Comparison of ENCODE assay signal across 11 cellular contexts in the genomic region with DNA sequence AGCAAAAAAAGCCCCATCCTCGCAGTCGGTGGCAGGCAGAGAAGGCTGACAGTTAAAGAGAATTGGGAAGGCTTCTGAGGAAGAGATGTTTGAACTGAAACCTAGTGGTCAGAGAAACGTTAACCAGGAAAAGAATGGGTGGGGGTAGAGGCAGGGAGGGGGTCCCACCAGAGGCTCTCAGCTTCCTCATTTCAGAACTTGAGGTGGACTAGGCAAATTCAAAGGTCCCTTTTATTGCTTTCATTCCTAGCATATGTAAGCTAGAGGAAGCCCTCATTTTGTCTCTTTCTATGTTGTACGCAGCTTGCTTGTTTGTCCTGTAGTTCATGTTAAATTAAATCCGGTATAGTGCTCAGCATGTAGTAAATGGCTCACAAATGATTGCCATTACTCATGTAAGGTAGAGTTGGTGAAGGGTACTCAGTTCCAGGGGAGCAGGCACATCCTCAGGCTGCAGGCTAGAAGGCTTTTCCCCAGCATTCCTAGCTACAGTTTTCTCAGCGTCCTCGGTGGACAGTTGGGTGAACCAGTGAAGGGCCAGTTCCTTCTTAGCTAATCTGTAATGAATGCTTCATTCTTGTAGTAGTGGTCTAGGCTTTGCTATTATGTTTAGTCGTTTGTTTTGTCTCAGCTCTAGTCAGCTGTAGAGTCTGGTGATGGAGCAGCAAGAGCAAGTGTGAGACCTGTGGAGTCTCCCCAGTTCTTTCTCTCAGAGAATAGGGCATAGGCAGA. TPM values are rescaled to one million over a fixed set of nuclear protein-coding genes. Genes with fewer than 3 reads are reported as not detected.
DNase-seq lines count a peak whose midpoint lies in the region; ATAC-seq and TF ChIP-seq lines count a peak whose summit lies in the region.
"Had no signal": no experiment of that assay in that cellular context is flagged by ENCODE, and none has a peak within 500 bp of the region (broad histone marks: within the 10 kb centered on the region; RNA-seq: fewer than 3 reads in every experiment).

No MANE protein-coding gene starts in this region.

- no peak overlapping the region for H3K4me2 ChIP-seq in H9 (ENCODE audit: insufficient read depth, insufficient read length, low read length)

- H3K23me2 ChIP-seq in H9 (ENCODE audit: insufficient read length, low read depth, low read length, poor library complexity, severe bottlenecking), result no peaks in the 10 kb centered on the region

- TF ChIP-seq CTCF in H9 (conservative IDR thresholded peaks at IDR 0.05), result no peak

- no peak overlapping the region for H2BK120ac ChIP-seq in H9 (ENCODE audit: low read depth, low read length, poor library complexity, severe bottlenecking)

- H2AK5ac ChIP-seq in H9 (ENCODE audit: insufficient read length, low read length), result no peak overlapping the region

- H2BK20ac ChIP-seq in H9 (ENCODE audit: low read depth, low read length, poor library complexity, severe bottlenecking), result no peak overlapping the region

- DNase-seq in activated CD8-positive, alpha-beta memory T cell treated with anti-CD3 and anti-CD28 coated beads, Interleukin-2, amount 10 ng/mL, durations not matched to agents 7 days and 5 days, result no peak
- no peak for DNase-seq in activated CD8-positive, alpha-beta memory T cell treated with anti-CD3 and anti-CD28 coated beads for 24 hours
- DNase-seq in T-helper 17 cell, result no peak
- no peak for DNase-seq in stimulated activated naive CD8-positive, alpha-beta T cell treated with anti-CD3 and anti-CD28 coated beads, Interleukin-15, amount 100 ng/mL, for 72 hours
- DNase-seq in T-cell, result no peak
- no peak for DNase-seq in H9
- no peak for DNase-seq in LoVo (ENCODE audit: low spot score)
- DNase-seq: cerebellar nuclear complex, NCI-H2107, occipital lobe had no signal

- no peaks in the 10 kb centered on the region for H3K27me3 ChIP-seq in H9 (ENCODE audit: insufficient read depth, low read length)

- no peak overlapping the region for H3K18ac ChIP-seq in H9 (ENCODE audit: insufficient read length, low read depth, low read length)

- no peak overlapping the region for H2BK5ac ChIP-seq in H9 (ENCODE audit: insufficient read length, low read length)

- CTCF ChIA-PET in activated CD8-positive, alpha-beta memory T cell treated with anti-CD3 and anti-CD28 coated beads, Interleukin-2, amount 10 ng/mL, durations not matched to agents 7 days and 5 days (lab: Charles Lee), result interaction anchor here (0.7 to 2.2 kb wide), 9 partner anchors 10 to 1001 kb away, joined by 3 to 7 read pairs (median 4); no protein-coding TSS in a partner anchor
- CTCF ChIA-PET in T-cell (lab: Charles Lee), result interaction anchor here in 1 of 2 donors (0.6 kb wide), 1 partner anchor 69 kb away, joined by 4 read pairs; no protein-coding TSS in a partner anchor

- peaks cover 7% of the 10 kb centered on the region for H3K36me3 Mint-ChIP-seq in activated CD8-positive, alpha-beta memory T cell treated with anti-CD3 and anti-CD28 coated beads, Interleukin-2, amount 10 ng/mL, durations not matched to agents 7 days and 5 days
- H3K36me3 Mint-ChIP-seq in T-helper 17 cell (ENCODE audit: low read depth), result no peaks in the 10 kb centered on the region
- H3K36me3 Mint-ChIP-seq in T-cell, result peaks cover 4% of the 10 kb centered on the region
- H3K36me3 Mint-ChIP-seq in H9 (ENCODE audit: insufficient read depth in 1 of 3, low read depth in 3 of 3), result peaks cover 0 to 2% (median 0%) of the 10 kb centered on the region in 3 experiments; a peak in 1 of 7 replicates

- no peak overlapping the region for H3K4ac ChIP-seq in H9 (ENCODE audit: low read depth, low read length)

- no peak overlapping the region for H2AFZ ChIP-seq in H9 (ENCODE audit: low read length)

- H3K14ac ChIP-seq in H9 (ENCODE audit: insufficient read depth, low read length), result no peak overlapping the region

- H3K4me3 Mint-ChIP-seq in activated CD8-positive, alpha-beta memory T cell treated with anti-CD3 and anti-CD28 coated beads, Interleukin-2, amount 10 ng/mL, durations not matched to agents 7 days and 5 days, result peak overlapping the region; percentile 1
- H3K4me3 Mint-ChIP-seq in T-helper 17 cell (peak overlapping the region; percentile 55), T-cell (no peak overlapping the region), H9 (no peak overlapping the region)
- H3K4me3 Mint-ChIP-seq in stimulated activated naive CD8-positive, alpha-beta T cell treated with anti-CD3 and anti-CD28 coated beads, Interleukin-15, amount 100 ng/mL, for 72 hours, result peak overlapping the region; percentile 8 to 43

- no peak overlapping the region for H3K27ac ChIP-seq in H9 (ENCODE audit: insufficient read length, low read depth, low read length)

- no peak overlapping the region for H3K23ac ChIP-seq in H9 (ENCODE audit: insufficient read length, low read depth, low read length)

- POLR2A ChIA-PET in T-cell (lab: Charles Lee), result no interaction called here

- H3K79me2 ChIP-seq in H9 (ENCODE audit: insufficient read depth, low read length), result no peaks in the 10 kb centered on the region; the same call in 1 of the 2 replicates

- H3K27me3 Mint-ChIP-seq in activated CD8-positive, alpha-beta memory T cell treated with anti-CD3 and anti-CD28 coated beads, Interleukin-2, amount 10 ng/mL, durations not matched to agents 7 days and 5 days, result no peaks in the 10 kb centered on the region
- H3K27me3 Mint-ChIP-seq in T-helper 17 cell (no peaks in the 10 kb centered on the region), T-cell (no peaks in the 10 kb centered on the region), H9 (ENCODE audit: low read depth) (peaks cover 2% of the 10 kb centered on the region; the same call in 1 of the 2 replicates)
- H3K27me3 Mint-ChIP-seq in stimulated activated naive CD8-positive, alpha-beta T cell treated with anti-CD3 and anti-CD28 coated beads, Interleukin-15, amount 100 ng/mL, for 72 hours, result no peaks in the 10 kb centered on the region

- peak overlapping the region; percentile 52 for H3K27ac Mint-ChIP-seq in activated CD8-positive, alpha-beta memory T cell treated with anti-CD3 and anti-CD28 coated beads, Interleukin-2, amount 10 ng/mL, durations not matched to agents 7 days and 5 days
- H3K27ac Mint-ChIP-seq in T-helper 17 cell, result no peak overlapping the region
- H3K27ac Mint-ChIP-seq in stimulated activated naive CD8-positive, alpha-beta T cell treated with anti-CD3 and anti-CD28 coated beads, Interleukin-15, amount 100 ng/mL, for 72 hours, result peak overlapping the region; percentile 48 to 77
- peak overlapping the region in 1 of 2 donors; percentile 56 for H3K27ac Mint-ChIP-seq in T-cell
- peak overlapping the region in 1 of 3 experiments; percentile 76; a peak in 3 of 7 replicates for H3K27ac Mint-ChIP-seq in H9

- H4K91ac ChIP-seq in H9 (ENCODE audit: insufficient read length, low read depth, low read length), result no peak overlapping the region

- H2BK15ac ChIP-seq in H9 (ENCODE audit: low read depth, low read length), result no peak overlapping the region

- no peak overlapping the region for H3K56ac ChIP-seq in H9 (ENCODE audit: insufficient read length, low read depth, low read length)

- no peak overlapping the region for H4K5ac ChIP-seq in H9 (ENCODE audit: insufficient read length, low read depth, low read length)

- no peaks in the 10 kb centered on the region for H3K9me3 Mint-ChIP-seq in activated CD8-positive, alpha-beta memory T cell treated with anti-CD3 and anti-CD28 coated beads, Interleukin-2, amount 10 ng/mL, durations not matched to agents 7 days and 5 days (ENCODE audit: low read depth)
- no peaks in the 10 kb centered on the region for H3K9me3 Mint-ChIP-seq in stimulated activated naive CD8-positive, alpha-beta T cell treated with anti-CD3 and anti-CD28 coated beads, Interleukin-15, amount 100 ng/mL, for 72 hours
- H3K9me3 Mint-ChIP-seq in T-cell, result no peaks in the 10 kb centered on the region
- peaks cover 2 to 3% of the 10 kb centered on the region in 2 experiments; a peak in 2 of 5 replicates for H3K9me3 Mint-ChIP-seq in H9

- no CpG with 5 or more reads among the region's 8 CpGs for WGBS in H9 (ENCODE audit: extremely low coverage, insufficient read length, low lambda C conversion rate)

- no peaks in the 10 kb centered on the region for H4K20me1 ChIP-seq in H9 (ENCODE audit: control insufficient read depth, insufficient read depth, insufficient read length)

- H3K9me3 ChIP-seq in T-helper 17 cell (ENCODE audit: control insufficient read depth, low read length, poor library complexity, severe bottlenecking) (no peaks in the 10 kb centered on the region), H9 (ENCODE audit: control insufficient read depth, low read depth, low read length) (no peaks in the 10 kb centered on the region)

- no peaks in the 10 kb centered on the region for H3K79me1 ChIP-seq in H9 (ENCODE audit: insufficient read depth, low read depth, low read length, poor library complexity, severe bottlenecking)

- no peak overlapping the region for H3K9ac ChIP-seq in H9 (ENCODE audit: extremely low read depth, insufficient read length, low read length)

- no peak overlapping the region for H2BK12ac ChIP-seq in H9 (ENCODE audit: insufficient read length, low read depth, low read length)

- H3K4me1 ChIP-seq in H9 (ENCODE audit: insufficient read depth, low read length), result no peaks in the 10 kb centered on the region

- peaks cover 24% of the 10 kb centered on the region for H3K4me1 Mint-ChIP-seq in activated CD8-positive, alpha-beta memory T cell treated with anti-CD3 and anti-CD28 coated beads, Interleukin-2, amount 10 ng/mL, durations not matched to agents 7 days and 5 days
- H3K4me1 Mint-ChIP-seq in T-helper 17 cell, result peaks cover 20% of the 10 kb centered on the region
- peaks cover 19% of the 10 kb centered on the region for H3K4me1 Mint-ChIP-seq in stimulated activated naive CD8-positive, alpha-beta T cell treated with anti-CD3 and anti-CD28 coated beads, Interleukin-15, amount 100 ng/mL, for 72 hours
- H3K4me1 Mint-ChIP-seq in T-cell, result peaks cover 11 to 26% (median 19%) of the 10 kb centered on the region in 3 donors
- peaks cover 9 to 15% of the 10 kb centered on the region in 2 experiments for H3K4me1 Mint-ChIP-seq in H9

- peak; percentile 61 for ATAC-seq in activated CD8-positive, alpha-beta memory T cell treated with anti-CD3 and anti-CD28 coated beads, Interleukin-2, amount 10 ng/mL, durations not matched to agents 7 days and 5 days
- ATAC-seq in HG02970 (IDR thresholded peaks at IDR 0.05; ENCODE audit: low FRiP score, unreplicated experiment) (peak; percentile 59), T-helper 17 cell (peak; percentile 30), T-cell (replicated peaks in 1 of 4) (no peak)
- ATAC-seq in stimulated activated naive CD8-positive, alpha-beta T cell treated with anti-CD3 and anti-CD28 coated beads, Interleukin-15, amount 100 ng/mL, for 72 hours, result peak; percentile 73

- no peak overlapping the region for H4K8ac ChIP-seq in H9 (replicated peaks; ENCODE audit: insufficient read length, low read depth, low read length)

- H3T11ph ChIP-seq in H9 (ENCODE audit: low read length), result no peak overlapping the region

RNA-seq across cellular contexts. Expression of a gene that starts 58.6 kb away (rescaled TPM):
- total RNA-seq in activated CD8-positive, alpha-beta memory T cell treated with anti-CD3 and anti-CD28 coated beads, Interleukin-2, amount 10 ng/mL, durations not matched to agents 7 days and 5 days, result 10 to 100 TPM; 17.4 to 25.5 TPM
- 10 to 100 TPM; 25.2 to 29.8 TPM for total RNA-seq in T-helper 17 cell
- 10 to 100 TPM; 22.4 to 32.8 (median 27.6) TPM for total RNA-seq in T-cell
- total RNA-seq in H9 (2021), result 15.0 and 18.5 TPM in 2 replicates

Comparison
In these comparisons a context has a peak if more than half of its experiments do, and no peak if none do; other contexts are left out.
1. ATAC-seq: peak in activated CD8-positive, alpha-beta memory T cell treated with anti-CD3 and anti-CD28 coated beads, Interleukin-2, amount 10 ng/mL, durations not matched to agents 7 days and 5 days (single experiment), HG02970 (single experiment), T-helper 17 cell (single experiment) and stimulated activated naive CD8-positive, alpha-beta T cell treated with anti-CD3 and anti-CD28 coated beads, Interleukin-15, amount 100 ng/mL, for 72 hours (single experiment); none in T-cell (0 of 4).
2. H3K4me3 Mint-ChIP-seq: peak in activated CD8-positive, alpha-beta memory T cell treated with anti-CD3 and anti-CD28 coated beads, Interleukin-2, amount 10 ng/mL, durations not matched to agents 7 days and 5 days (single experiment), T-helper 17 cell (single experiment) and stimulated activated naive CD8-positive, alpha-beta T cell treated with anti-CD3 and anti-CD28 coated beads, Interleukin-15, amount 100 ng/mL, for 72 hours (2 of 2); none in T-cell (0 of 3) and H9 (0 of 2).